In the genomic region with DNA sequence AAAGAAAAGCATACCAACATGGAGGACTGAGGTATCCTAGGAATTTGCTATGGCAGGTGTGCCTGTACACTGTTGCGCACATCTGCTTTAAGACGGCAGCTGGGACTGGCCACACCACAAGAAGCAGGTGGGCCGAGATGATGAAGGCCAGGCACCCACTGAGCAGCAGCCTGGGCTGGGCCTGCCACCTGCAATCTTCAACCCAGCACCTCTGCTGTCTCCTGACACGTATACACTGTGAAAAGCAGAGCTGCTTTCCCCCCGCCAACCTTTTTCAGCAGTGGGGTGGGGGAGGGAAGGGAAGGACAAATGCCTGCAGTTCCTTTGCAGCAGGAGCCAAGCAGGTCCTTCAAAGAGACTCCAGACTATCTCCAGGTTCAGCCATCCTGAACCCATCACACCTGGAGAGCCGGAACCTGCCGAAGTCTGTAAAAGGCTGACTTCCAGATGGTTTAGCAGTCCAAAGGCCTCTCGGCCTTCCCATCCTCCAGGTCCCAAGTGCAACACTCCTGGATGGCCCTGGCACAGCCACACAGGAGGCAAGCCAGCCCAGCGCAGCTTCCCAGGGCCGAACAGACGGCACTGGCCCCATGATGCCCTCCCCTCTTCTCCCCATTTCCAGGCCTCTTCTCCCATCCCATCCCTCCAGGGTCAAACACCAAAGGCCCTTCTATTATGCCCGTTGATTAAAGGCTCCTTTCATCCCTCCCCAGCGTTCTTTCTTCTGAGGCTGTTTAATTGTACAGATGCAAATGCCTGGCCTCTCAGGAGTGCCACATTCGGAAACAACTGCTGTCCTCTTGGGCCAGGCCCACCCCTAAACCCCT, we compare ENCODE assay signal across 11 cellular contexts. TPM values are rescaled to one million over a fixed set of nuclear protein-coding genes. Genes with fewer than 3 reads are reported as not detected.
DNase-seq lines count a peak whose midpoint lies in the region; ATAC-seq, FAIRE-seq and TF ChIP-seq lines count a peak whose summit lies in the region.
"Had no signal": no experiment of that assay in that cellular context is flagged by ENCODE, and none has a peak within 500 bp of the region (broad histone marks: within the 10 kb centered on the region; RNA-seq: fewer than 3 reads in every experiment).

No MANE protein-coding gene starts in this region.

- H3K36me3 ChIP-seq in upper lobe of left lung: peaks cover 5 to 66% (median 35%) of the 10 kb centered on the region in 4 donors

- no peak for TF ChIP-seq CTCF in upper lobe of left lung (IDR thresholded peaks at IDR 0.05)

- no peaks in the 10 kb centered on the region for H3K9me3 ChIP-seq in upper lobe of left lung

- peaks cover 27 to 44% (median 37%) of the 10 kb centered on the region in 4 donors for H3K4me1 ChIP-seq in upper lobe of left lung

- TF ChIP-seq POLR2A in upper lobe of left lung (IDR thresholded peaks at IDR 0.05) (no peak), GM12892 (IDR thresholded peaks at IDR 0.05; ENCODE audit: low read depth, low read length) (no peak)

- peak; percentile 28 for DNase-seq in activated T-cell treated with anti-CD3 and anti-CD28 coated beads, Interleukin-2, amount 50 U/mL, for 24 hours
- DNase-seq in activated T-cell treated with anti-CD3 and anti-CD28 coated beads, Interleukin-2, amount 50 U/mL, for 1 hour: no peak
- DNase-seq in midbrain (lab: John Stamatoyannopoulos, UW): peak; percentile 21
- no peak for DNase-seq in upper lobe of left lung
- DNase-seq in GM12892 (ENCODE audit: insufficient read length): no peak
- DNase-seq in DMS153 (lab: John Stamatoyannopoulos, UW): no peak
- DNase-seq in ACHN: no peak
- DNase-seq: activated gamma-delta T cell treated with Interleukin-2 at 50 U/mL for 16 hours had no signal

- no peak for FAIRE-seq in GM12892 (lab: Jason Lieb, UNC)

- no peaks in the 10 kb centered on the region for H3K9me3 Mint-ChIP-seq in activated T-cell treated with anti-CD3 and anti-CD28 coated beads, Interleukin-2, amount 50 U/mL, for 24 hours

- ATAC-seq in esophagus mucosa (peak; percentile 16), upper lobe of left lung (ENCODE audit: low FRiP score in 2 of 2) (no peak)
- ATAC-seq: Panc1 had no signal

- H3K27ac ChIP-seq in upper lobe of left lung: peak overlapping the region; percentile 67 to 82 (median 76)
- H3K27ac ChIP-seq: VCaP had no signal

- in situ Hi-C loops in ACHN (cut with HindIII; ENCODE audit: low pct_ligation_motif_present, low pct_unique_long_range_greater_than_20kb, low sequenced_read_pairs): no loop called here

- H3K4me3 Mint-ChIP-seq in activated T-cell treated with anti-CD3 and anti-CD28 coated beads, Interleukin-2, amount 50 U/mL, for 24 hours: no peak overlapping the region

- peaks cover 53% of the 10 kb centered on the region for H3K36me3 Mint-ChIP-seq in activated T-cell treated with anti-CD3 and anti-CD28 coated beads, Interleukin-2, amount 50 U/mL, for 24 hours (ENCODE audit: low read depth)

- no peak overlapping the region for H3K4me3 ChIP-seq in upper lobe of left lung

- WGBS in upper lobe of left lung, 2 donors: 77 to 83% methylated on average over 14 of the region's 14 CpGs

- TF ChIP-seq EP300 in upper lobe of left lung (IDR thresholded peaks at IDR 0.05): no peak

- H3K27ac Mint-ChIP-seq in activated T-cell treated with anti-CD3 and anti-CD28 coated beads, Interleukin-2, amount 50 U/mL, for 24 hours: no peak overlapping the region

- peaks cover 9% of the 10 kb centered on the region for H3K4me1 Mint-ChIP-seq in activated T-cell treated with anti-CD3 and anti-CD28 coated beads, Interleukin-2, amount 50 U/mL, for 24 hours (ENCODE audit: low read depth)

- H3K27me3 Mint-ChIP-seq in activated T-cell treated with anti-CD3 and anti-CD28 coated beads, Interleukin-2, amount 50 U/mL, for 24 hours: no peaks in the 10 kb centered on the region

- H3K27me3 ChIP-seq in upper lobe of left lung: no peaks in the 10 kb centered on the region

RNA-seq across cellular contexts. Expression of a gene that starts 31.1 kb away (rescaled TPM):
- total RNA-seq in esophagus mucosa: 3.1 TPM
- total RNA-seq in upper lobe of left lung: 100 to 1,000 TPM in 1 of 6 donors, 10 to 100 TPM in 5; 48.0 to 135 (median 68.9) TPM
- 0.34 TPM for polyA plus RNA-seq in GM12892 (2012; ENCODE audit: missing spikeins)

Comparison
In these comparisons a context has a peak if more than half of its experiments do, and no peak if none do; other contexts are left out.
1. DNase-seq: peak in activated T-cell treated with anti-CD3 and anti-CD28 coated beads, Interleukin-2, amount 50 U/mL, for 24 hours (single experiment) and midbrain (single experiment); none in activated T-cell treated with anti-CD3 and anti-CD28 coated beads, Interleukin-2, amount 50 U/mL, for 1 hour (single experiment), upper lobe of left lung (0 of 2), GM12892 (single experiment), DMS153 (single experiment) and ACHN (single experiment).
2. RNA of a gene that starts 31.1 kb away (total RNA-seq): 48.0 to 135 TPM in upper lobe of left lung; 3.1 TPM in esophagus mucosa (single experiment); every median in the first group is over 10 times any median in the second.